ENCODE assay signal across 23 cellular contexts in genomic region chr7:149500910-149501309, GRCh38.
"Had no signal": no experiment of that assay in that cellular context is flagged by ENCODE, and none has a peak within 500 bp of the region (broad histone marks: within the 10 kb centered on the region; RNA-seq: fewer than 3 reads in every experiment).

No MANE protein-coding gene starts in this region.

- DNase-seq: activated CD4-positive, alpha-beta T cell treated with anti-CD3 and anti-CD28 coated beads for 4 hours; activated CD4-positive, alpha-beta T cell treated with anti-CD3 and anti-CD28 coated beads, Interleukin-2, amount 50 U/mL, for 48 hours; activated effector memory CD4-positive, alpha-beta T cell treated with anti-CD3 and anti-CD28 coated beads, Interleukin-2, amount 50 U/mL, for 16 hours; activated naive CD4-positive, alpha-beta T cell treated with Interleukin-2 at 50 U/mL for 16 hours; activated T-cell treated with anti-CD3 and anti-CD28 coated beads, Interleukin-2, amount 50 U/mL, for 4 hours; amygdala; brain microvascular endothelial cell; caudate nucleus; NCI-H1092; NCI-H1417; NCI-H1930; NCI-H2171; NCI-H2227 treated with DMSO at 0.1 percent for 48 hours; NCI-H446 treated with DMSO at 0.1 percent for 48 hours; NCI-H524 treated with DMSO at 0.1 percent for 48 hours; NCI-H748 treated with DMSO at 0.1 percent for 48 hours; OCI-M1; Right ventricle myocardium superior; SJCRH30; SK-N-SH; SW 1271 had no signal

- H3K4me3 Mint-ChIP-seq: activated CD8-positive, alpha-beta memory T cell treated with anti-CD3 and anti-CD28 coated beads, Interleukin-2, amount 10 ng/mL, durations not matched to agents 7 days and 5 days; activated T-cell treated with anti-CD3 and anti-CD28 coated beads, Interleukin-2, amount 50 U/mL, for 4 hours had no signal

- H3K27ac Mint-ChIP-seq: activated CD8-positive, alpha-beta memory T cell treated with anti-CD3 and anti-CD28 coated beads, Interleukin-2, amount 10 ng/mL, durations not matched to agents 7 days and 5 days; activated naive CD4-positive, alpha-beta T cell treated with anti-CD3 and anti-CD28 coated beads, Interleukin-2, amount 50 U/mL, for 72 hours had no signal
